1 cellular context compared by ENCODE assay signal in genomic region chr9:131758972-131759647, GRCh38.
TF ChIP-seq lines count a peak whose summit lies in the region.

No MANE protein-coding gene starts in this region.

TF ChIP-seq in K562, 482 proteins besides CTCF, POLR2A, EP300 and RAD21 (continued from another document):
- TF ChIP-seq ZNF511 (CRISPR knock-in tag; IDR thresholded peaks at IDR 0.05), result no peak
- TF ChIP-seq EZH2 (IDR thresholded peaks at IDR 0.05; ENCODE audit: borderline replicate concordance, low read depth, low read length), result no peak
- no peak for TF ChIP-seq ZBTB40 (IDR thresholded peaks at IDR 0.05)
- TF ChIP-seq ZBTB40 (CRISPR knock-in tag; IDR thresholded peaks at IDR 0.05), result no peak
- no peak for TF ChIP-seq ZNF445 (CRISPR knock-in tag; IDR thresholded peaks at IDR 0.05; ENCODE audit: low read depth)
- TF ChIP-seq CEBPG (CRISPR knock-in tag; IDR thresholded peaks at IDR 0.05), result no peak
- no peak for TF ChIP-seq CEBPG (tag; conservative IDR thresholded peaks at IDR 0.05 in 1 of 2, IDR thresholded peaks at IDR 0.05 in 1 of 2)
- peak; percentile 40; the same call in 1 of the 2 replicates for TF ChIP-seq C11orf30 (IDR thresholded peaks at IDR 0.05; ENCODE audit: low read depth)
- TF ChIP-seq FOXA3 (CRISPR knock-in tag; conservative IDR thresholded peaks at IDR 0.05 in 1 of 2, IDR thresholded peaks at IDR 0.05 in 1 of 2), result no peak
- no peak for TF ChIP-seq ZBTB8A (IDR thresholded peaks at IDR 0.05; ENCODE audit: partially characterized antibody)
- TF ChIP-seq MAFG (tag; conservative IDR thresholded peaks at IDR 0.05), result 0 out of 2 replicates have a peak, but pooled peaks have one; percentile 38
- TF ChIP-seq ZHX1 (conservative IDR thresholded peaks at IDR 0.05; ENCODE audit: low read length), result no peak
- TF ChIP-seq HDAC2 (IDR thresholded peaks at IDR 0.05), result no peak
- TF ChIP-seq SFPQ (IDR thresholded peaks at IDR 0.05; ENCODE audit: low read depth, low read length), result no peak
- no peak for TF ChIP-seq GABPA (tag; conservative IDR thresholded peaks at IDR 0.05; ENCODE audit: low read depth)
- peak; percentile 14; the same call in 1 of the 2 replicates for TF ChIP-seq MAFF (IDR thresholded peaks at IDR 0.05; ENCODE audit: low read length)
- no peak for TF ChIP-seq MLLT1 (IDR thresholded peaks at IDR 0.05)
- TF ChIP-seq MITF (IDR thresholded peaks at IDR 0.05), result no peak
